8 cellular contexts compared by ENCODE assay signal in genomic region chr1:8985915-8986813, GRCh38. TPM values are rescaled to one million over a fixed set of nuclear protein-coding genes. Genes with fewer than 3 reads are reported as not detected.
DNase-seq lines count a peak whose midpoint lies in the region; ATAC-seq and TF ChIP-seq lines count a peak whose summit lies in the region.

No MANE protein-coding gene starts in this region.

- H3K27ac Mint-ChIP-seq in activated T-cell treated with anti-CD3 and anti-CD28 coated beads, Interleukin-2, amount 50 U/mL, for 72 hours, result peak overlapping the region; percentile 29

- DNase-seq in activated T-cell treated with anti-CD3 and anti-CD28 coated beads, Interleukin-2, amount 50 U/mL, for 72 hours, result no peak
- no peak for DNase-seq in activated T-cell treated with anti-CD3 and anti-CD28 coated beads, Interleukin-2, amount 50 U/mL, for 48 hours
- peak in 51 of 56 donors; percentile 6 to 85 (median 45) for DNase-seq in amygdala (lab: John Stamatoyannopoulos, UW)
- peak; percentile 97 for DNase-seq in iris pigment epithelial cell (ENCODE audit: low read depth)
- DNase-seq in suprapubic skin (ENCODE audit: low spot score in 2 of 2), result peak in 1 of 2 donors; percentile 83
- no peak for DNase-seq in NCI-H2107 treated with DMSO at 0.1 percent for 48 hours (lab: John Stamatoyannopoulos, UW; ENCODE audit: unreplicated experiment)

- H3K27me3 Mint-ChIP-seq in activated T-cell treated with anti-CD3 and anti-CD28 coated beads, Interleukin-2, amount 50 U/mL, for 72 hours (ENCODE audit: low read depth), result no peaks in the 10 kb centered on the region

- no peak for ATAC-seq in activated T-cell treated with anti-CD3 and anti-CD28 coated beads, Interleukin-2, amount 50 U/mL, for 72 hours (replicated peaks in 1 of 2)
- ATAC-seq in HG03342 (IDR thresholded peaks at IDR 0.05; ENCODE audit: unreplicated experiment) (no peak), HG03175 (IDR thresholded peaks at IDR 0.05; ENCODE audit: unreplicated experiment) (no peak)

- TF ChIP-seq EP300 in suprapubic skin (IDR thresholded peaks at IDR 0.05), result no peak

- no peaks in the 10 kb centered on the region for H3K9me3 Mint-ChIP-seq in activated T-cell treated with anti-CD3 and anti-CD28 coated beads, Interleukin-2, amount 50 U/mL, for 72 hours

- H3K36me3 Mint-ChIP-seq in activated T-cell treated with anti-CD3 and anti-CD28 coated beads, Interleukin-2, amount 50 U/mL, for 72 hours (ENCODE audit: insufficient read depth in 2 of 2), result no peaks in the 10 kb centered on the region

- 56% methylated on average over 13 of the region's 14 CpGs for WGBS in suprapubic skin

- no peak overlapping the region for H3K4me3 ChIP-seq in suprapubic skin

- H3K4me1 ChIP-seq in suprapubic skin, result peaks cover 16% of the 10 kb centered on the region

- peaks cover 45% of the 10 kb centered on the region for H3K4me1 Mint-ChIP-seq in activated T-cell treated with anti-CD3 and anti-CD28 coated beads, Interleukin-2, amount 50 U/mL, for 72 hours (ENCODE audit: low read depth)

- H3K9me3 ChIP-seq in suprapubic skin, result no peaks in the 10 kb centered on the region

- peak overlapping the region; percentile 54 for H3K27ac ChIP-seq in suprapubic skin

- H3K27me3 ChIP-seq in suprapubic skin, result no peaks in the 10 kb centered on the region

- TF ChIP-seq CTCF in suprapubic skin (IDR thresholded peaks at IDR 0.05), result no peak

- peak overlapping the region; percentile 75 to 77 for H3K4me3 Mint-ChIP-seq in activated T-cell treated with anti-CD3 and anti-CD28 coated beads, Interleukin-2, amount 50 U/mL, for 72 hours

- H3K36me3 ChIP-seq in suprapubic skin, result no peaks in the 10 kb centered on the region

- TF ChIP-seq POLR2A in suprapubic skin (IDR thresholded peaks at IDR 0.05), result no peak

RNA-seq across cellular contexts. Expression of gene SLC2A7, which starts 40.1 kb away (rescaled TPM):
- under 1 TPM in 1 of 2 donors, not detected in 1; 0.22 TPM for total RNA-seq in activated T-cell treated with anti-CD3 and anti-CD28 coated beads, Interleukin-2, amount 50 U/mL, for 72 hours
- not detected for total RNA-seq in suprapubic skin

RNA-seq across cellular contexts. Expression of gene CA6, which starts 40.5 kb away (rescaled TPM):
- 1 to 10 TPM; 1.6 to 2.5 TPM for total RNA-seq in activated T-cell treated with anti-CD3 and anti-CD28 coated beads, Interleukin-2, amount 50 U/mL, for 72 hours
- 10 to 100 TPM in 3 of 4 donors, 1 to 10 TPM in 1; 9.5 to 57.9 (median 38.7) TPM for total RNA-seq in suprapubic skin

Comparison
In these comparisons a context has a peak if more than half of its experiments do, and no peak if none do; other contexts are left out.
1. DNase-seq: peak in amygdala (51 of 56) and iris pigment epithelial cell (single experiment); none in activated T-cell treated with anti-CD3 and anti-CD28 coated beads, Interleukin-2, amount 50 U/mL, for 72 hours (0 of 2), activated T-cell treated with anti-CD3 and anti-CD28 coated beads, Interleukin-2, amount 50 U/mL, for 48 hours (0 of 2) and NCI-H2107 treated with DMSO at 0.1 percent for 48 hours (single experiment).